ENCODE assay signal across 22 cellular contexts in genomic region chr6:9431945-9432344, GRCh38.
DNase-seq lines count a peak whose midpoint lies in the region; ATAC-seq, FAIRE-seq and TF ChIP-seq lines count a peak whose summit lies in the region.
"Had no signal": no experiment of that assay in that cellular context is flagged by ENCODE, and none has a peak within 500 bp of the region (broad histone marks: within the 10 kb centered on the region; RNA-seq: fewer than 3 reads in every experiment).

No MANE protein-coding gene starts in this region.

- no peak for DNase-seq in A549 (ENCODE audit: low read depth in 1 of 2, low spot score in 1 of 2)
- DNase-seq in RCC 7860 (ENCODE audit: low spot score), result no peak
- no peak for DNase-seq in frontal cortex (ENCODE audit: low spot score in 2 of 2)
- no peak for DNase-seq in testis
- no peak for DNase-seq in omental fat pad (ENCODE audit: low spot score)
- no peak for DNase-seq in DMS 273 treated with DMSO at 0.1 percent for 48 hours (lab: John Stamatoyannopoulos, UW)
- DNase-seq: ACHN; AML-193; BE2C; CD4-positive, alpha-beta T cell; CD8-positive, alpha-beta memory T cell; DMS53; DMS79 treated with DMSO at 0.1 percent for 48 hours; GM23248; H7; HCEC 1CT had no signal

- ATAC-seq in A549 (no peak), omental fat pad (ENCODE audit: low FRiP score) (no peak)

- FAIRE-seq in A549 (lab: Jason Lieb, UNC) (no peak), RCC 7860 (lab: Jason Lieb, UNC) (peak; percentile 22), frontal cortex (lab: Jason Lieb, UNC) (peak; percentile 73)
- FAIRE-seq: D721Med, GM12892, GM19239, H1 had no signal

- H3K9me3 ChIP-seq in A549, result no peaks in the 10 kb centered on the region
- no peaks in the 10 kb centered on the region for H3K9me3 ChIP-seq in testis
- H3K9me3 ChIP-seq: BE2C had no signal

- H3K36me3 ChIP-seq in testis (ENCODE audit: low read depth, missing control alignments), result no peaks in the 10 kb centered on the region
- H3K36me3 ChIP-seq: BE2C; BLaER1 treated with 17β-estradiol and CSF1 and Interleukin-3, amounts not matched to agents 10 nM and 100 nM had no signal

- TF ChIP-seq POLR2A in A549 (IDR thresholded peaks at IDR 0.05; ENCODE audit: low read length) (no peak), testis (IDR thresholded peaks at IDR 0.05) (no peak)

- intact Hi-C loops in testis (cut with DNase I; ENCODE audit: low total_unique reads), result no loop called here

- no peak for TF ChIP-seq CTCF in A549 (IDR thresholded peaks at IDR 0.05)
- no peak for TF ChIP-seq CTCF in testis (IDR thresholded peaks at IDR 0.05)
- TF ChIP-seq CTCF in omental fat pad (IDR thresholded peaks at IDR 0.05), result no peak

- TF ChIP-seq RAD21 in A549 (conservative IDR thresholded peaks at IDR 0.05 in 1 of 2, IDR thresholded peaks at IDR 0.05 in 1 of 2), result no peak

- no peak overlapping the region for H3K27ac ChIP-seq in A549
- no peak overlapping the region for H3K27ac ChIP-seq in testis
- H3K27ac ChIP-seq: 22Rv1; BLaER1 treated with 17β-estradiol and CSF1 and Interleukin-3, amounts not matched to agents 10 nM and 100 nM; GM23248 had no signal

- WGBS in A549 (ENCODE audit: missing lambda C conversion rate), result 87% methylated on average over 4 of the region's 4 CpGs
- 84 to 96% methylated on average over 4 of the region's 4 CpGs for WGBS in testis, 2 donors

- no peak for TF ChIP-seq EP300 in A549 (IDR thresholded peaks at IDR 0.05)

- no peaks in the 10 kb centered on the region for H3K4me1 ChIP-seq in A549
- H3K4me1 ChIP-seq in testis, result no peaks in the 10 kb centered on the region
- H3K4me1 ChIP-seq: BE2C; BLaER1 treated with 17β-estradiol and CSF1 and Interleukin-3, amounts not matched to agents 10 nM and 100 nM had no signal

- H3K4me2 ChIP-seq in A549, result no peak overlapping the region
- H3K4me2 ChIP-seq: BLaER1 treated with 17β-estradiol and CSF1 and Interleukin-3, amounts not matched to agents 10 nM and 100 nM had no signal

- H3K4me3 ChIP-seq in A549 (no peak overlapping the region), testis (no peak overlapping the region)
- H3K4me3 ChIP-seq: BLaER1 treated with 17β-estradiol and CSF1 and Interleukin-3, amounts not matched to agents 10 nM and 100 nM; GM23248 had no signal

- POLR2A ChIA-PET in A549 (lab: Yijun Ruan, JAX), result no interaction called here

- H3K27me3 ChIP-seq in testis, result no peaks in the 10 kb centered on the region
- H3K27me3 ChIP-seq: BE2C; BLaER1 treated with 17β-estradiol and CSF1 and Interleukin-3, amounts not matched to agents 10 nM and 100 nM had no signal

- CTCF ChIA-PET in A549 (lab: Yijun Ruan, JAX), result no interaction called here

TF ChIP-seq in A549, 52 proteins besides CTCF, POLR2A, EP300 and RAD21:
- TF ChIP-seq MAFK (IDR thresholded peaks at IDR 0.05; ENCODE audit: partially characterized antibody) (no peak), ZC3H11A (IDR thresholded peaks at IDR 0.05) (peak; percentile 37), JUNB (IDR thresholded peaks at IDR 0.05) (no peak)
TF ChIP-seq in A549: peak in this region for 1.
